Comparison of ENCODE assay signal across 9 cellular contexts in genomic region chr1:153617677-153618076, GRCh38. TPM values are rescaled to one million over a fixed set of nuclear protein-coding genes. Genes with fewer than 3 reads are reported as not detected.
DNase-seq lines count a peak whose midpoint lies in the region; ATAC-seq and TF ChIP-seq lines count a peak whose summit lies in the region.
"Had no signal": no experiment of that assay in that cellular context is flagged by ENCODE, and none has a peak within 500 bp of the region (broad histone marks: within the 10 kb centered on the region; RNA-seq: fewer than 3 reads in every experiment).

No MANE protein-coding gene starts in this region.

- H2AFZ ChIP-seq in GM23338: no peak overlapping the region
- no peak overlapping the region; the same call in 1 of the 2 replicates for H2AFZ ChIP-seq in OCI-LY3 (ENCODE audit: low read depth, low read length)

- no peaks in the 10 kb centered on the region for H3K79me2 ChIP-seq in GM23338 (replicated peaks; ENCODE audit: insufficient read depth)
- no peaks in the 10 kb centered on the region for H3K79me2 ChIP-seq in OCI-LY3 (ENCODE audit: low read length)

- H3K4me1 ChIP-seq in GM23338 (ENCODE audit: insufficient read depth) (peaks cover 4% of the 10 kb centered on the region; the same call in 1 of the 2 replicates), OCI-LY3 (ENCODE audit: low read length) (peaks cover 36% of the 10 kb centered on the region), aorta (ENCODE audit: control insufficient read depth in 1 of 2, insufficient read depth in 2 of 2, low read length in 2 of 2) (peaks cover 0 to 1% of the 10 kb centered on the region in 2 donors)

- H3K36me3 Mint-ChIP-seq in GM23338 (ENCODE audit: low read depth): peaks cover 15% of the 10 kb centered on the region
- H3K36me3 Mint-ChIP-seq: activated naive CD8-positive, alpha-beta T cell treated with anti-CD3 and anti-CD28 coated beads, Interleukin-2, amount 10 ng/mL, durations not matched to agents 7 days and 5 days had no signal

- H3K9ac ChIP-seq in OCI-LY3 (ENCODE audit: low read length): peak overlapping the region; percentile 56; the same call in 1 of the 2 replicates

- WGBS in aorta, 2 donors: 3 to 43% methylated on average over 6 of the region's 6 CpGs

- no peaks in the 10 kb centered on the region for H3K27me3 ChIP-seq in GM23338 (ENCODE audit: insufficient read depth)
- H3K27me3 ChIP-seq in OCI-LY3 (ENCODE audit: low read depth, low read length): no peaks in the 10 kb centered on the region
- no peaks in the 10 kb centered on the region for H3K27me3 ChIP-seq in kidney epithelial cell (ENCODE audit: control insufficient read depth, insufficient read depth, low read length)
- H3K27me3 ChIP-seq in aorta (ENCODE audit: control insufficient read depth in 1 of 2, insufficient read depth in 2 of 2, low read length in 1 of 2): no peaks in the 10 kb centered on the region

- no peak overlapping the region; the same call in 2 of the 3 replicates for H3K4me3 Mint-ChIP-seq in GM23338
- H3K4me3 Mint-ChIP-seq: activated naive CD8-positive, alpha-beta T cell treated with anti-CD3 and anti-CD28 coated beads, Interleukin-2, amount 10 ng/mL, durations not matched to agents 7 days and 5 days had no signal

- TF ChIP-seq CTCF in GM23338 (conservative IDR thresholded peaks at IDR 0.05; ENCODE audit: low read depth in 2 of 2): peak; percentile 41 to 76; a peak in 3 of 4 replicates
- peak; percentile 72 for TF ChIP-seq CTCF in OCI-LY3 (IDR thresholded peaks at IDR 0.05; ENCODE audit: low read depth, low read length)
- TF ChIP-seq CTCF in kidney epithelial cell (IDR thresholded peaks at IDR 0.05; ENCODE audit: insufficient read depth, low read length, poor library complexity, severe bottlenecking): peak; percentile 90

- H4K20me1 ChIP-seq in GM23338 (replicated peaks; ENCODE audit: insufficient read depth) (no peaks in the 10 kb centered on the region), OCI-LY3 (ENCODE audit: insufficient read depth, low read length) (no peaks in the 10 kb centered on the region)

- H3K27ac Mint-ChIP-seq in GM23338: no peak overlapping the region
- H3K27ac Mint-ChIP-seq: activated naive CD8-positive, alpha-beta T cell treated with anti-CD3 and anti-CD28 coated beads, Interleukin-2, amount 10 ng/mL, durations not matched to agents 7 days and 5 days had no signal

- peaks cover 23% of the 10 kb centered on the region for H3K4me1 Mint-ChIP-seq in GM23338
- H3K4me1 Mint-ChIP-seq: activated naive CD8-positive, alpha-beta T cell treated with anti-CD3 and anti-CD28 coated beads, Interleukin-2, amount 10 ng/mL, durations not matched to agents 7 days and 5 days had no signal

- H3K27me3 Mint-ChIP-seq in GM23338 (ENCODE audit: insufficient read depth, low read depth, poor library complexity): peaks cover 13% of the 10 kb centered on the region
- H3K27me3 Mint-ChIP-seq: activated naive CD8-positive, alpha-beta T cell treated with anti-CD3 and anti-CD28 coated beads, Interleukin-2, amount 10 ng/mL, durations not matched to agents 7 days and 5 days had no signal

- ATAC-seq in GM23338 (peak; percentile 62), aorta (ENCODE audit: low FRiP score) (peak; percentile 74)

- no peaks in the 10 kb centered on the region for H3K9me3 Mint-ChIP-seq in GM23338
- H3K9me3 Mint-ChIP-seq: activated naive CD8-positive, alpha-beta T cell treated with anti-CD3 and anti-CD28 coated beads, Interleukin-2, amount 10 ng/mL, durations not matched to agents 7 days and 5 days had no signal

- intact Hi-C loops in aorta (cut with DNase I): loop anchor here in 1 of 2 donors (5.0 kb wide), 1 partner anchor 45 kb away; no protein-coding TSS in a partner anchor

- H3K27ac ChIP-seq in GM23338 (ENCODE audit: low read depth) (no peak overlapping the region), OCI-LY3 (ENCODE audit: low read length) (peak overlapping the region; percentile 65), aorta (ENCODE audit: low read depth in 1 of 2, low read length in 2 of 2) (no peak overlapping the region)

- no peaks in the 10 kb centered on the region for H3K9me2 ChIP-seq in GM23338 (ENCODE audit: insufficient read depth)

- no peak overlapping the region for H3K4me2 ChIP-seq in GM23338
- peak overlapping the region; percentile 21 for H3K4me2 ChIP-seq in OCI-LY3 (ENCODE audit: low read length)

- no peak overlapping the region for H3K4me3 ChIP-seq in GM23338
- H3K4me3 ChIP-seq in OCI-LY3 (ENCODE audit: low read length): no peak overlapping the region
- no peak overlapping the region for H3K4me3 ChIP-seq in kidney epithelial cell (ENCODE audit: low read depth, low read length)
- no peak overlapping the region for H3K4me3 ChIP-seq in aorta (ENCODE audit: low read length in 2 of 2)

- H3F3A ChIP-seq in GM23338 (replicated peaks; ENCODE audit: low read depth): no peaks in the 10 kb centered on the region

- DNase-seq in NCI-H82 (lab: John Stamatoyannopoulos, UW) (peak; percentile 78), NCI-H82 treated with DMSO at 0.1 percent for 48 hours (lab: John Stamatoyannopoulos, UW; ENCODE audit: unreplicated experiment) (no peak), GM23338 (ENCODE audit: low spot score) (peak; percentile 60), kidney epithelial cell (ENCODE audit: low read depth) (no peak), aorta (peak; percentile 87 to 93), globus pallidus (ENCODE audit: low spot score) (no peak)
- peak; percentile 67 for DNase-seq in activated naive CD4-positive, alpha-beta T cell treated with anti-CD3 and anti-CD28 coated beads, Interleukin-2, amount 50 U/mL, for 16 hours
- DNase-seq: activated naive CD8-positive, alpha-beta T cell treated with anti-CD3 and anti-CD28 coated beads, Interleukin-2, amount 10 ng/mL, durations not matched to agents 7 days and 5 days had no signal

- no peaks in the 10 kb centered on the region for H3K9me3 ChIP-seq in OCI-LY3 (ENCODE audit: insufficient read depth, low read length)
- no peaks in the 10 kb centered on the region for H3K9me3 ChIP-seq in aorta (ENCODE audit: control insufficient read depth, low read length)

- H3K36me3 ChIP-seq in GM23338 (ENCODE audit: insufficient read depth) (no peaks in the 10 kb centered on the region), OCI-LY3 (replicated peaks; ENCODE audit: low read depth, low read length) (peaks cover 12% of the 10 kb centered on the region), kidney epithelial cell (ENCODE audit: control insufficient read depth, insufficient read depth, low read length) (no peaks in the 10 kb centered on the region), aorta (ENCODE audit: control insufficient read depth in 1 of 2, insufficient read depth in 2 of 2, low read length in 1 of 2) (no peaks in the 10 kb centered on the region)

TF ChIP-seq in GM23338, 12 proteins besides CTCF, POLR2A, EP300 and RAD21 (continues in another document):
- TF ChIP-seq ZNF114 (CRISPR knock-in tag; IDR thresholded peaks at IDR 0.05): no peak

RNA-seq across cellular contexts. Expression of gene S100A14, which starts 1.6 kb away (rescaled TPM):
- total RNA-seq in GM23338 (2014; rRNA removed; shearing (Covaris generic)): 0.28 TPM in 1 of 2 replicates, not detected in the other
- polyA plus RNA-seq in GM23338 (2016; fragmentation: Nextera tagmentation; extraction: Ambion mirVana) (0.53 and 0.64 TPM in 2 replicates), aorta (10 to 100 TPM in 1 of 2 donors, 1 to 10 TPM in 1; 2.5 to 91.2 TPM)
- total RNA-seq in kidney epithelial cell (4.2 and 4.4 TPM in 2 replicates), aorta (not detected)
- total RNA-seq: activated naive CD8-positive, alpha-beta T cell treated with anti-CD3 and anti-CD28 coated beads, Interleukin-2, amount 10 ng/mL, durations not matched to agents 7 days and 5 days had no signal

RNA-seq across cellular contexts. Expression of gene S100A16, which starts 4.7 kb away (rescaled TPM):
- 10.6 and 20.4 TPM in 2 replicates for total RNA-seq in GM23338 (2014; rRNA removed; shearing (Covaris generic))
- polyA plus RNA-seq in GM23338 (2016; fragmentation: Nextera tagmentation; extraction: Ambion mirVana) (10.5 and 13.0 TPM in 2 replicates), aorta (100 to 1,000 TPM in 1 of 2 donors, 10 to 100 TPM in 1; 86.5 to 116 TPM)
- total RNA-seq in kidney epithelial cell (480 and 499 TPM in 2 replicates), aorta (10 to 100 TPM; 72.8 to 83.4 TPM)
- total RNA-seq: activated naive CD8-positive, alpha-beta T cell treated with anti-CD3 and anti-CD28 coated beads, Interleukin-2, amount 10 ng/mL, durations not matched to agents 7 days and 5 days had no signal

RNA-seq across cellular contexts. Expression of gene S100A13, which starts 9.6 kb away (rescaled TPM):
- 32.7 and 35.3 TPM in 2 replicates for total RNA-seq in GM23338 (2014; rRNA removed; shearing (Covaris generic))
- polyA plus RNA-seq in GM23338 (2016; fragmentation: Nextera tagmentation; extraction: Ambion mirVana): 165 and 182 TPM in 2 replicates
- total RNA-seq in kidney epithelial cell: 171 and 183 TPM in 2 replicates
- 100 to 1,000 TPM in 1 of 2 donors, 10 to 100 TPM in 1; 80.0 to 111 TPM for total RNA-seq in aorta
- 100 to 1,000 TPM; 243 to 245 TPM for polyA plus RNA-seq in aorta

RNA-seq across cellular contexts. Expression of gene S100A1, which starts 10.6 kb away (rescaled TPM):
- 0.66 TPM in 1 of 2 replicates, not detected in the other for total RNA-seq in GM23338 (2014; rRNA removed; shearing (Covaris generic))
- polyA plus RNA-seq in GM23338 (2016; fragmentation: Nextera tagmentation; extraction: Ambion mirVana) (0.13 TPM in 1 of 2 replicates, not detected in the other), aorta (1 to 10 TPM in 1 of 2 donors, under 1 TPM in 1; 0.23 to 7.1 TPM)
- total RNA-seq in kidney epithelial cell (1.3 and 2.0 TPM in 2 replicates), aorta (under 1 TPM in 1 of 2 donors, not detected in 1; 0.69 TPM)
- total RNA-seq: activated naive CD8-positive, alpha-beta T cell treated with anti-CD3 and anti-CD28 coated beads, Interleukin-2, amount 10 ng/mL, durations not matched to agents 7 days and 5 days had no signal

RNA-seq across cellular contexts. Expression of gene CHTOP, which starts 16.2 kb away (rescaled TPM):
- 68.9 and 73.4 TPM in 2 replicates for total RNA-seq in GM23338 (2014; rRNA removed; shearing (Covaris generic))
- polyA plus RNA-seq in GM23338 (2016; fragmentation: Nextera tagmentation; extraction: Ambion mirVana) (86.6 and 97.8 TPM in 2 replicates), aorta (10 to 100 TPM; 34.4 to 51.8 TPM)
- total RNA-seq in kidney epithelial cell (54.8 and 58.1 TPM in 2 replicates), aorta (10 to 100 TPM; 54.3 to 57.0 TPM)

Comparison
In these comparisons a context has a peak if more than half of its experiments do, and no peak if none do; other contexts are left out.
1. DNase-seq: peak in NCI-H82 (single experiment), GM23338 (single experiment), activated naive CD4-positive, alpha-beta T cell treated with anti-CD3 and anti-CD28 coated beads, Interleukin-2, amount 50 U/mL, for 16 hours (single experiment) and aorta (2 of 2); none in NCI-H82 treated with DMSO at 0.1 percent for 48 hours (single experiment), kidney epithelial cell (single experiment) and globus pallidus (single experiment).
2. Peak in every context shown above with its lines, with median percentiles within 50 percentile points of each other: CTCF ChIP-seq.